ENCODE assay signal across 28 cellular contexts in genomic region chr21:15771311-15771710, GRCh38.
"Had no signal": no experiment of that assay in that cellular context is flagged by ENCODE, and none has a peak within 500 bp of the region (broad histone marks: within the 10 kb centered on the region; RNA-seq: fewer than 3 reads in every experiment).

No MANE protein-coding gene starts in this region.

- H3K27ac ChIP-seq: cardiac muscle cell, KMS-11, SJSA1 had no signal

- H3K27me3 Mint-ChIP-seq: activated CD4-positive, alpha-beta memory T cell treated with anti-CD3 and anti-CD28 coated beads for 36 hours; activated CD4-positive, alpha-beta T cell treated with anti-CD3 and anti-CD28 coated beads, Interleukin-2, amount 10 ng/mL, durations not matched to agents 7 days and 5 days; activated naive CD8-positive, alpha-beta T cell; activated T-helper 17 cell treated with anti-CD3 and anti-CD28 coated beads, Interleukin-2, amount 50 U/mL, for 72 hours; brain had no signal

- ATAC-seq: activated T-helper 17 cell treated with anti-CD3 and anti-CD28 coated beads, Interleukin-2, amount 50 U/mL, for 72 hours; PC-3 had no signal

- H3K27me3 ChIP-seq: cardiac muscle cell, SJSA1 had no signal

- DNase-seq: activated CD4-positive, alpha-beta memory T cell treated with anti-CD3 and anti-CD28 coated beads for 36 hours; activated CD4-positive, alpha-beta T cell treated with anti-CD3 and anti-CD28 coated beads, Interleukin-2, amount 10 ng/mL, durations not matched to agents 7 days and 5 days; activated CD4-positive, CD25-positive, alpha-beta regulatory T cell; activated gamma-delta T cell; activated naive CD4-positive, alpha-beta T cell treated with anti-CD3 and anti-CD28 coated beads for 36 hours; activated T-cell treated with anti-CD3 and anti-CD28 coated beads for 4 hours; activated T-cell treated with anti-CD3 and anti-CD28 coated beads, Interleukin-2, amount 50 U/mL, for 48 hours; amygdala; cerebellar nuclear complex; NCI-H1092; NCI-H1417 treated with DMSO at 0.1 percent for 48 hours; NCI-H1694; NCI-H2029 treated with DMSO at 0.1 percent for 48 hours; NCI-H446; NCI-H524; PC-3; SHP77; T-helper 2 cell; T1000 had no signal

- H3K9me3 ChIP-seq: SJSA1 had no signal

- H3K27ac Mint-ChIP-seq: activated CD4-positive, alpha-beta memory T cell treated with anti-CD3 and anti-CD28 coated beads for 36 hours; activated CD4-positive, alpha-beta T cell treated with anti-CD3 and anti-CD28 coated beads, Interleukin-2, amount 10 ng/mL, durations not matched to agents 7 days and 5 days; activated naive CD4-positive, alpha-beta T cell treated with anti-CD3 and anti-CD28 coated beads for 36 hours; activated naive CD8-positive, alpha-beta T cell; activated T-helper 17 cell treated with anti-CD3 and anti-CD28 coated beads, Interleukin-2, amount 50 U/mL, for 72 hours; brain had no signal

- H3K4me3 Mint-ChIP-seq: activated CD4-positive, alpha-beta memory T cell treated with anti-CD3 and anti-CD28 coated beads for 36 hours; activated CD4-positive, alpha-beta T cell treated with anti-CD3 and anti-CD28 coated beads, Interleukin-2, amount 10 ng/mL, durations not matched to agents 7 days and 5 days; activated naive CD4-positive, alpha-beta T cell treated with anti-CD3 and anti-CD28 coated beads for 36 hours; activated naive CD8-positive, alpha-beta T cell; activated T-helper 17 cell treated with anti-CD3 and anti-CD28 coated beads, Interleukin-2, amount 50 U/mL, for 72 hours; brain had no signal

- H3K4me3 ChIP-seq: cardiac muscle cell, SJSA1 had no signal

- H3K9ac ChIP-seq: KMS-11 had no signal

- H3K4me2 ChIP-seq: KMS-11 had no signal

- H3K9me3 Mint-ChIP-seq: activated CD4-positive, alpha-beta memory T cell treated with anti-CD3 and anti-CD28 coated beads for 36 hours; activated CD4-positive, alpha-beta T cell treated with anti-CD3 and anti-CD28 coated beads, Interleukin-2, amount 10 ng/mL, durations not matched to agents 7 days and 5 days; activated naive CD4-positive, alpha-beta T cell treated with anti-CD3 and anti-CD28 coated beads for 36 hours; activated T-helper 17 cell treated with anti-CD3 and anti-CD28 coated beads, Interleukin-2, amount 50 U/mL, for 72 hours had no signal

- FAIRE-seq: astrocyte, RCC 7860, TTC549 had no signal
